ENCODE assay signal across 1 cellular context in the genomic region with DNA sequence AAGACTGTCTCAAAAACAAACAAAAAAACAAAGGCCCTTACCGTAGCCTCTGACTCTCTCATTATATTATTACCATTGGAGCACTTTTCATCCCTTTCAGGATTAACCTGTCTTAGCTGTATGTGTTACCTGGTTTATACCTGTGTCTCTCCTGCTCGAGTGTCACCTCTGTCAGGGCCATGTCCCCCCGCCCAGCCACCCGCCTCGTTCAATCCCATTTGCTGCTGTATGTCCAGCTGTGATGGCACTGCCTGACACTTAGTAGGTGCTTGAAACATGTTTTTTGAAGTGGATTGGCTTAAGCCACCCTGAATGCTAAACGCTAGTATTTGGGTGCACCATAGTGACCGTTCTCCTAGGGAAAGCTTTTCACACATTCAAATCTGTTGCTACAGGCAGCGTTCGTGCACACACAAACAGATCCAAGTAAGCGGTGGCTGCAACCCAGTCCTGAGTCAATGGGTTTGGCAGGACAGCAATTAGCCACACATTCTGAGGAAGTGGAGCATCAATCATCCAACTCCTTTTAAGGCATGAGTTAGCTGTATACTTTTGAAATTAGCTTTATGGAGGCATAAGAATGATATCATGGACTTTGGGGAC.
TF ChIP-seq lines count a peak whose summit lies in the region.

No MANE protein-coding gene starts in this region.

TF ChIP-seq in endothelial cell of umbilical vein, 7 proteins besides CTCF, POLR2A, EP300 and RAD21 (continued from another document):
- TF ChIP-seq, protein P1, sequence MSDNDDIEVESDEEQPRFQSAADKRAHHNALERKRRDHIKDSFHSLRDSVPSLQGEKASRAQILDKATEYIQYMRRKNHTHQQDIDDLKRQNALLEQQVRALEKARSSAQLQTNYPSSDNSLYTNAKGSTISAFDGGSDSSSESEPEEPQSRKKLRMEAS (IDR thresholded peaks at IDR 0.05; ENCODE audit: insufficient read depth, insufficient read length), result no peak
